ENCODE assay signal across 22 cellular contexts in the genomic region with DNA sequence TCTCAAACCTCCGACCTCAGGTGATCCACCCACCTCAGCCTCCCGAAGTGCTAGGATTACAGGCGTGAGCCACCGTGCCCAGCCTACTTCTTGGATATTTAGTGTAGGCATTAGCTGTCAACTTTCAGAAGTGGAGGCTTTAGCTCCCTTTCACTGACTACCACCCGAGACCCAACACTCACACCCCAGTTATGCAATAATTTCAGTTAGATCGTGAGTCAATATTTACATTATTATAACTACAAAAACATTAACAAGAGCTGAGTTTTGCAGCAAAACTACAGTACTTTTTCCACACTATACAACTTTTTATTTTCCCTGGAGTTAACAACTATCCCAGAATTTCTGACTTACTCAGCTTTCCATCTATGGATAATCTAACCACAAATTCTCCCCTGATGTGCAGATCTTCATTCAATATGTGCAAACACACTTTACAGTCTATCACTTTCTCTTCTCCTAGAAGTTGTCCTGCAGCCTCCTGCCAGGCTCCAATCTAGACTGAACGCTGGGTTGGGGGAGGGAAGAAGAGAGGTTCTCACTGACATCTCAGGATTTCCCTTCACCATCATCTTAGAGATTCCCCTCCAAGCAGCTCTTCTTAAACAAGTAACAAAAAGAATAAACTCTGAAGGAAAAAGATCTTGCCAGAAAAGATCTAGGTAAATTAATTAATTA. TPM values are rescaled to one million over a fixed set of nuclear protein-coding genes. Genes with fewer than 3 reads are reported as not detected.
DNase-seq lines count a peak whose midpoint lies in the region; ATAC-seq and TF ChIP-seq lines count a peak whose summit lies in the region.
"Had no signal": no experiment of that assay in that cellular context is flagged by ENCODE, and none has a peak within 500 bp of the region (broad histone marks: within the 10 kb centered on the region; RNA-seq: fewer than 3 reads in every experiment).

No MANE protein-coding gene starts in this region.

- no peaks in the 10 kb centered on the region for H3K27me3 Mint-ChIP-seq in MCF 10A (ENCODE audit: insufficient read depth, unreplicated experiment)

- H3K27ac Mint-ChIP-seq in MCF 10A (ENCODE audit: low read depth, unreplicated experiment): peak overlapping the region; percentile 2
- H3K27ac Mint-ChIP-seq: neural progenitor cell, T-helper 17 cell had no signal

- TF ChIP-seq CTCF in MCF 10A (IDR thresholded peaks at IDR 0.05; ENCODE audit: unreplicated experiment) (no peak), breast epithelium (IDR thresholded peaks at IDR 0.05) (no peak), RWPE2 (IDR thresholded peaks at IDR 0.05; ENCODE audit: poor library complexity, severe bottlenecking) (no peak), vagina (IDR thresholded peaks at IDR 0.05) (no peak)

- H3K36me3 Mint-ChIP-seq in MCF 10A (ENCODE audit: insufficient read depth, unreplicated experiment): peaks cover 22% of the 10 kb centered on the region
- H3K36me3 Mint-ChIP-seq: neural progenitor cell had no signal

- DNase-seq in MCF 10A (ENCODE audit: unreplicated experiment) (peak; percentile 66), breast epithelium (ENCODE audit: low spot score in 2 of 2) (no peak), RWPE2 (ENCODE audit: low spot score) (no peak), fibroblast of peridontal ligament (ENCODE audit: extremely low read depth) (peak; percentile 53), activated gamma-delta T cell treated with Interleukin-2 at 50 U/mL for 16 hours (no peak), vagina (ENCODE audit: extremely low spot score in 2 of 2) (no peak), NCI-H774 (lab: John Stamatoyannopoulos, UW) (no peak)
- DNase-seq: activated CD8-positive, alpha-beta memory T cell treated with anti-CD3 and anti-CD28 coated beads, Interleukin-2, amount 50 U/mL, for 48 hours; activated effector memory CD4-positive, alpha-beta T cell treated with anti-CD3 and anti-CD28 coated beads, Interleukin-2, amount 50 U/mL, for 16 hours; Calu3; central memory CD4-positive, alpha-beta T cell; mucosa of descending colon; NCI-H1417 treated with DMSO at 0.1 percent for 48 hours; NCI-H526; stimulated activated CD4-positive, alpha-beta T cell treated with anti-CD3 and anti-CD28 coated beads, Interleukin-12 subunit alpha, Interleukin-12 subunit beta, amount 100 ng/mL, for 4 hours; T-helper 17 cell; upper lobe of left lung had no signal

- peak overlapping the region in 2 of 3 donors; percentile 12 to 85 for H3K9ac ChIP-seq in skeletal muscle tissue (ENCODE audit: low read depth in 1 of 3, low read length in 3 of 3)
- H3K9ac ChIP-seq: BLaER1 treated with 17β-estradiol and CSF1 and Interleukin-3, amounts not matched to agents 10 nM and 100 nM; neural progenitor cell had no signal

- no peaks in the 10 kb centered on the region for H3K9me3 Mint-ChIP-seq in MCF 10A (ENCODE audit: unreplicated experiment)
- H3K9me3 Mint-ChIP-seq: neural progenitor cell had no signal

- H3K4me1 Mint-ChIP-seq in MCF 10A (ENCODE audit: insufficient read depth, unreplicated experiment): peaks cover 53% of the 10 kb centered on the region
- H3K4me1 Mint-ChIP-seq: neural progenitor cell, T-helper 17 cell had no signal

- no TSS peak for BruUV-seq in MCF 10A (replicated peaks; lab: Mats Ljungman, UMichigan)

- H3K4me1 ChIP-seq in breast epithelium: no peaks in the 10 kb centered on the region
- H3K4me1 ChIP-seq in RWPE2 (ENCODE audit: insufficient read depth, poor library complexity, severe bottlenecking): peaks cover 45% of the 10 kb centered on the region
- H3K4me1 ChIP-seq in skeletal muscle tissue (ENCODE audit: control insufficient read depth in 3 of 3, insufficient read depth in 3 of 3, low read length in 3 of 3): peaks cover 5 to 22% (median 21%) of the 10 kb centered on the region in 3 donors
- peaks cover 8% of the 10 kb centered on the region for H3K4me1 ChIP-seq in vagina
- H3K4me1 ChIP-seq: HAP-1, neural progenitor cell had no signal

- intact Hi-C loops in MCF 10A (cut with micrococcal nuclease): no loop called here
- intact Hi-C loops in breast epithelium (cut with DNase I; ENCODE audit: low total_unique reads): no loop called here
- intact Hi-C loops in vagina (cut with DNase I): no loop called here

- H3K27ac ChIP-seq in breast epithelium (no peak overlapping the region), RWPE2 (ENCODE audit: poor library complexity, severe bottlenecking) (peak overlapping the region; percentile 44), skeletal muscle tissue (ENCODE audit: low read depth, low read length) (peak overlapping the region; percentile 50), vagina (no peak overlapping the region)
- H3K27ac ChIP-seq: BLaER1 treated with 17β-estradiol and CSF1 and Interleukin-3, amounts not matched to agents 10 nM and 100 nM; neural progenitor cell; SJSA1; upper lobe of left lung had no signal

- H3K4me3 Mint-ChIP-seq in MCF 10A (ENCODE audit: unreplicated experiment): peak overlapping the region; percentile 5
- H3K4me3 Mint-ChIP-seq: neural progenitor cell, T-helper 17 cell had no signal

- H3K36me3 ChIP-seq in breast epithelium (no peaks in the 10 kb centered on the region), RWPE2 (ENCODE audit: low read depth) (peaks cover 6% of the 10 kb centered on the region; the same call in 1 of the 2 replicates), skeletal muscle tissue (ENCODE audit: control insufficient read depth in 3 of 3, insufficient read depth in 3 of 3, low read length in 3 of 3) (no peaks in the 10 kb centered on the region), vagina (no peaks in the 10 kb centered on the region)
- H3K36me3 ChIP-seq: HAP-1, neural progenitor cell, SJSA1, upper lobe of left lung had no signal

- no peak overlapping the region for H3K4me3 ChIP-seq in breast epithelium
- H3K4me3 ChIP-seq in RWPE2 (ENCODE audit: severe bottlenecking): no peak overlapping the region
- H3K4me3 ChIP-seq in skeletal muscle tissue (ENCODE audit: low read length in 3 of 3): peak overlapping the region in 1 of 3 donors; percentile 50
- H3K4me3 ChIP-seq in vagina: no peak overlapping the region
- H3K4me3 ChIP-seq: BLaER1 treated with 17β-estradiol and CSF1 and Interleukin-3, amounts not matched to agents 10 nM and 100 nM; HAP-1; mucosa of descending colon; neural progenitor cell; SJSA1; upper lobe of left lung had no signal

- POLR2A ChIA-PET in MCF 10A (lab: Yijun Ruan, JAX): interaction anchor here (0.7 to 4.4 kb wide), 8 partner anchors 9 to 132 kb away, joined by 3 to 35 read pairs (median 4); a partner anchor contains a TSS

- H3K9me3 ChIP-seq in breast epithelium (no peaks in the 10 kb centered on the region), RWPE2 (ENCODE audit: severe bottlenecking) (no peaks in the 10 kb centered on the region), skeletal muscle tissue (ENCODE audit: control insufficient read depth in 3 of 3, low read length in 3 of 3) (no peaks in the 10 kb centered on the region), vagina (no peaks in the 10 kb centered on the region)
- H3K9me3 ChIP-seq: HAP-1, mucosa of descending colon, SJSA1, upper lobe of left lung had no signal

- CTCF ChIA-PET in MCF 10A (lab: Yijun Ruan, JAX): interaction anchor here (0.8 to 1.5 kb wide), 6 partner anchors 16 to 105 kb away, joined by 3 to 4 read pairs (median 3); no protein-coding TSS in a partner anchor

- no peak for TF ChIP-seq POLR2A in breast epithelium (IDR thresholded peaks at IDR 0.05)
- no peak for TF ChIP-seq POLR2A in vagina (IDR thresholded peaks at IDR 0.05)

- peak; percentile 46; the same call in 1 of the 3 replicates for ATAC-seq in RWPE2 (ENCODE audit: low read depth)
- ATAC-seq: mucosa of descending colon, T-helper 17 cell had no signal

- H3K27me3 ChIP-seq in breast epithelium (no peaks in the 10 kb centered on the region), RWPE2 (ENCODE audit: insufficient read depth, poor library complexity, severe bottlenecking) (no peaks in the 10 kb centered on the region), skeletal muscle tissue (ENCODE audit: control insufficient read depth in 3 of 3, insufficient read depth in 3 of 3, low read length in 3 of 3) (no peaks in the 10 kb centered on the region), vagina (no peaks in the 10 kb centered on the region)
- H3K27me3 ChIP-seq: BLaER1 treated with 17β-estradiol and CSF1 and Interleukin-3, amounts not matched to agents 10 nM and 100 nM; neural progenitor cell; SJSA1; upper lobe of left lung had no signal

RNA-seq across cellular contexts. Expression of a gene that starts 10.1 kb away (rescaled TPM):
- 48.1 and 50.9 TPM in 2 replicates for total RNA-seq in MCF 10A (2022)
- total RNA-seq in breast epithelium: 10 to 100 TPM; 19.5 to 92.4 (median 89.7) TPM
- total RNA-seq in skeletal muscle tissue: 16.2 TPM
- total RNA-seq in vagina: 72.2 TPM

Comparison
In these comparisons a context has a peak if more than half of its experiments do, and no peak if none do; other contexts are left out.
1. DNase-seq: peak in MCF 10A (single experiment) and fibroblast of peridontal ligament (single experiment); none in breast epithelium (0 of 2), RWPE2 (single experiment), activated gamma-delta T cell treated with Interleukin-2 at 50 U/mL for 16 hours (single experiment), vagina (0 of 2) and NCI-H774 (single experiment).
2. H3K27ac ChIP-seq: peak in RWPE2 (single experiment) and skeletal muscle tissue (single experiment); none in breast epithelium (0 of 2) and vagina (single experiment).